Comparison of ENCODE assay signal across 9 cellular contexts in genomic region chr11:85663781-85664560, GRCh38. TPM values are rescaled to one million over a fixed set of nuclear protein-coding genes. Genes with fewer than 3 reads are reported as not detected.
DNase-seq lines count a peak whose midpoint lies in the region; ATAC-seq, FAIRE-seq and TF ChIP-seq lines count a peak whose summit lies in the region.
"Had no signal": no experiment of that assay in that cellular context is flagged by ENCODE, and none has a peak within 500 bp of the region (broad histone marks: within the 10 kb centered on the region; RNA-seq: fewer than 3 reads in every experiment).

No MANE protein-coding gene starts in this region.

- H2BK120ac ChIP-seq in H1 (replicated peaks; ENCODE audit: low read depth, low read length): no peak overlapping the region

- H3K14ac ChIP-seq in H1 (ENCODE audit: insufficient read length): no peak overlapping the region

- peak overlapping the region; percentile 100 for H3K27ac Mint-ChIP-seq in CD4-positive, alpha-beta T cell
- peak overlapping the region; percentile 99 for H3K27ac Mint-ChIP-seq in mesothelial cell of epicardium

- H2BK20ac ChIP-seq in H1 (ENCODE audit: low read length): no peak overlapping the region

- peaks cover 0 to 36% (median 9%) of the 10 kb centered on the region in 4 experiments; a peak in 4 of 8 replicates for H3K36me3 ChIP-seq in H1 (ENCODE audit: control insufficient read depth in 2 of 4, insufficient read depth in 4 of 4, low read length in 3 of 4)

- peak overlapping the region; percentile 95 to 97 (median 96) for H3K9ac ChIP-seq in H1 (replicated peaks in 1 of 4; ENCODE audit: extremely low read depth in 1 of 4, low read depth in 3 of 4, low read length in 3 of 4)

- peak overlapping the region; percentile 74 to 97 for H3K4me2 ChIP-seq in H1 (ENCODE audit: insufficient read depth in 1 of 2, low read depth in 2 of 2, low read length in 2 of 2)

- H3K27me3 Mint-ChIP-seq in CD4-positive, alpha-beta T cell: no peaks in the 10 kb centered on the region
- H3K27me3 Mint-ChIP-seq in mesothelial cell of epicardium (ENCODE audit: low read depth): no peaks in the 10 kb centered on the region

- no peak overlapping the region for H4K91ac ChIP-seq in H1 (replicated peaks; ENCODE audit: insufficient read length, low read length)

- H3K4ac ChIP-seq in H1 (replicated peaks; ENCODE audit: insufficient read length, low read depth, low read length): no peak overlapping the region

- H3K27me3 ChIP-seq in CD4-positive, alpha-beta T cell (ENCODE audit: control insufficient read depth, insufficient read depth, low read length): no peaks in the 10 kb centered on the region
- H3K27me3 ChIP-seq in H1 (replicated peaks in 1 of 4; ENCODE audit: control insufficient read depth in 3 of 4, extremely low read depth in 1 of 4, insufficient read depth in 3 of 4, low read length in 3 of 4): no peaks in the 10 kb centered on the region

- no peak overlapping the region for H2AFZ ChIP-seq in H1 (ENCODE audit: low read length)

- no peak overlapping the region for H2AK5ac ChIP-seq in H1 (ENCODE audit: low read depth, low read length)

- TF ChIP-seq CTCF in CD4-positive, alpha-beta T cell (IDR thresholded peaks at IDR 0.05): peak; percentile 71
- TF ChIP-seq CTCF in H1 (IDR thresholded peaks at IDR 0.05; ENCODE audit: control extremely low read depth in 1 of 3, insufficient read depth in 1 of 3, low read depth in 1 of 3, low read length in 3 of 3) (peak; percentile 42 to 53 (median 48)), mesothelial cell of epicardium (IDR thresholded peaks at IDR 0.05; ENCODE audit: unreplicated experiment) (no peak)

- peak; percentile 85 for ATAC-seq in CD4-positive, alpha-beta T cell (ENCODE audit: poor library complexity)
- ATAC-seq in HG03432 (IDR thresholded peaks at IDR 0.05; ENCODE audit: unreplicated experiment): peak; percentile 73

- peaks cover 0 to 3% (median 0%) of the 10 kb centered on the region in 4 experiments; a peak in 3 of 7 replicates for H3K4me1 ChIP-seq in H1 (replicated peaks in 1 of 4; ENCODE audit: control insufficient read depth in 3 of 4, insufficient read depth in 4 of 4, low read length in 3 of 4)

- H2BK5ac ChIP-seq in H1 (ENCODE audit: low read depth, low read length): peak overlapping the region; percentile 78

- H3K23ac ChIP-seq in H1 (ENCODE audit: insufficient read length): no peak overlapping the region

- peak overlapping the region; percentile 100 for H3K4me3 Mint-ChIP-seq in CD4-positive, alpha-beta T cell
- peak overlapping the region; percentile 100 for H3K4me3 Mint-ChIP-seq in mesothelial cell of epicardium

- CTCF ChIA-PET in CD4-positive, alpha-beta T cell (lab: Charles Lee): interaction anchor here (1.1 to 2.9 kb wide), 5 partner anchors 14 to 191 kb away, joined by 3 to 13 read pairs (median 4); partner anchors contain the start of genes CCDC83, DLG2 and TMEM126A
- CTCF ChIA-PET in H1 (lab: Charles Lee; ENCODE audit: partially characterized antibody): interaction anchor here (0.6 to 3.2 kb wide), 7 partner anchors 10 to 191 kb away, joined by 3 to 6 read pairs (median 4); partner anchors contain the start of gene CCDC83

- H4K5ac ChIP-seq in H1 (ENCODE audit: insufficient read length, low read depth, low read length): peak overlapping the region; percentile 71

- no peaks in the 10 kb centered on the region for H3K9me3 ChIP-seq in CD4-positive, alpha-beta T cell (ENCODE audit: control insufficient read depth, low read length)
- H3K9me3 ChIP-seq in H1 (ENCODE audit: insufficient read depth in 2 of 2, low read depth in 1 of 2, low read length in 1 of 2): no peaks in the 10 kb centered on the region

- no peak for TF ChIP-seq EP300 in H1 (IDR thresholded peaks at IDR 0.05; ENCODE audit: borderline replicate concordance in 1 of 2, low read depth in 2 of 2, low read length in 2 of 2)

- H2BK12ac ChIP-seq in H1 (ENCODE audit: low read depth, low read length): no peak overlapping the region

- H3K79me1 ChIP-seq in H1 (ENCODE audit: low read depth, low read length): no peaks in the 10 kb centered on the region

- peak overlapping the region; percentile 99 for H4K8ac ChIP-seq in H1 (ENCODE audit: extremely low read depth, insufficient read depth, low read length)

- intact Hi-C loops in CD4-positive, alpha-beta T cell (cut with DNase I, micrococcal nuclease): loop anchor here (1.0 to 10.0 kb wide), 10 partner anchors 15 to 641 kb away; partner anchors contain the start of genes EED (in 2 of the 2), PICALM (in 2 of the 2), HIKESHI (in 1 of the 2) and TMEM126A (in 1 of the 2)

- H3K4me1 Mint-ChIP-seq in CD4-positive, alpha-beta T cell (ENCODE audit: low read depth): peaks cover 66% of the 10 kb centered on the region
- H3K4me1 Mint-ChIP-seq in mesothelial cell of epicardium: peaks cover 42% of the 10 kb centered on the region

- H3K36me3 Mint-ChIP-seq in CD4-positive, alpha-beta T cell (ENCODE audit: low read depth): peaks cover 56% of the 10 kb centered on the region
- peaks cover 18% of the 10 kb centered on the region for H3K36me3 Mint-ChIP-seq in mesothelial cell of epicardium

- peaks cover 15 to 20% of the 10 kb centered on the region in 2 experiments for H4K20me1 ChIP-seq in H1 (replicated peaks in 1 of 2; ENCODE audit: control insufficient read depth in 1 of 2, insufficient read depth in 2 of 2, low read length in 2 of 2)

- H3K27ac ChIP-seq in CD4-positive, alpha-beta T cell (ENCODE audit: low read depth, low read length): peak overlapping the region; percentile 99
- H3K27ac ChIP-seq in H1 (ENCODE audit: low read depth, low read length): peak overlapping the region; percentile 90

- TF ChIP-seq RAD21 in H1 (IDR thresholded peaks at IDR 0.05 in 1 of 2, conservative IDR thresholded peaks at IDR 0.05 in 1 of 2; ENCODE audit: low read depth in 2 of 2, low read length in 2 of 2): peak; percentile 33 to 41; a peak in 3 of 4 replicates

- no peaks in the 10 kb centered on the region for H3K9me3 Mint-ChIP-seq in CD4-positive, alpha-beta T cell
- no peaks in the 10 kb centered on the region for H3K9me3 Mint-ChIP-seq in mesothelial cell of epicardium

- peaks cover 21 to 59% of the 10 kb centered on the region in 2 experiments for H3K79me2 ChIP-seq in H1 (ENCODE audit: control insufficient read depth in 1 of 2, insufficient read depth in 2 of 2, low read length in 2 of 2)

- peak overlapping the region; percentile 87 for H3K56ac ChIP-seq in H1 (replicated peaks; ENCODE audit: insufficient read length, low read depth, low read length)

- H2BK15ac ChIP-seq in H1 (ENCODE audit: low read length): no peak overlapping the region

- WGBS in H1 (ENCODE audit: extremely low coverage in 1 of 2, insufficient coverage in 1 of 2, insufficient read length in 1 of 2, insufficient replicate concordance in 2 of 2, low coverage in 1 of 2, low lambda C conversion rate in 2 of 2, missing lambda C conversion rate in 1 of 2), 2 experiments: 1% methylated on average over 70 of the region's 70 CpGs; no CpG with 5 or more reads in 1 of the 2 experiments

- peak overlapping the region; percentile 81 to 98 (median 92) for H3K4me3 ChIP-seq in H1 (ENCODE audit: extremely low read depth in 1 of 4, insufficient read depth in 2 of 4, low read depth in 3 of 4, low read length in 4 of 4)

- H3K23me2 ChIP-seq in H1 (ENCODE audit: low read depth, low read length): peaks cover 3% of the 10 kb centered on the region; the same call in 1 of the 2 replicates

- FAIRE-seq in GM19239 (lab: Jason Lieb, UNC) (peak; percentile 71), H1 (lab: Jason Lieb, UNC) (no peak)

- peak overlapping the region; percentile 49 for H3K18ac ChIP-seq in H1 (ENCODE audit: extremely low read depth, low read length)

- DNase-seq in CD4-positive, alpha-beta T cell: peak; percentile 85 to 90 (median 88)
- DNase-seq in GM19239 (ENCODE audit: insufficient read length, low spot score) (peak; percentile 45), NCI-H82 (lab: John Stamatoyannopoulos, UW) (peak; percentile 76), H1 (ENCODE audit: low read depth in 1 of 2, low spot score in 2 of 2) (peak in 1 of 2 experiments; percentile 78), mesothelial cell of epicardium (ENCODE audit: low spot score in 2 of 2, unreplicated experiment in 2 of 2) (peak; percentile 46 to 76)
- DNase-seq in activated CD8-positive, alpha-beta memory T cell treated with anti-CD3 and anti-CD28 coated beads for 4 hours (ENCODE audit: low read depth in 2 of 2): peak; percentile 74 to 83
- DNase-seq in stimulated activated CD8-positive, alpha-beta memory T cell treated with anti-CD3 and anti-CD28 coated beads, Interleukin-2, amount 100 ng/mL, for 1 hour (ENCODE audit: low read depth in 2 of 2): peak; percentile 78 to 79

- POLR2A ChIA-PET in CD4-positive, alpha-beta T cell (lab: Charles Lee): interaction anchor here (0.6 to 9.3 kb wide), 16 partner anchors 11 to 581 kb away, joined by 3 to 136 read pairs (median 6); partner anchors contain the start of genes DLG2, EED, SYTL2 and TMEM126A
- POLR2A ChIA-PET in H1 (lab: Charles Lee; ENCODE audit: partially characterized antibody): interaction anchor here (0.9 to 9.9 kb wide), 13 partner anchors 7 to 631 kb away, joined by 3 to 105 read pairs (median 5); partner anchors contain the start of genes CCDC83, DLG2, TMEM126A and TMEM126B

- TF ChIP-seq POLR2A in H1 (IDR thresholded peaks at IDR 0.05; ENCODE audit: control extremely low read depth in 1 of 2, low read depth in 2 of 2, low read length in 2 of 2): no peak; a peak in 1 of 3 replicates

RNA-seq across cellular contexts. Expression of gene CREBZF, which starts 1.0 kb away (rescaled TPM):
- total RNA-seq in CD4-positive, alpha-beta T cell: 10 to 100 TPM; 54.8 to 55.9 TPM
- 44.2 and 44.9 TPM in 2 replicates for total RNA-seq in H1 (2021; fragmentation: NEBNext Ultra II Directional; extraction: Animal tissue kit (Norgen Biotek cat#: 25700))
- 15.4 and 26.5 TPM in 2 replicates for polyA plus RNA-seq in H1 (2011; rRNA removed)
- 39.2 TPM for polyA plus RNA-seq in H1 (2011; cell fraction: cytosol; rRNA removed)
- 66.3 TPM for polyA plus RNA-seq in H1 (2011; cell fraction: nucleus; rRNA removed)
- 30.5 to 34.8 TPM (median 32.2 TPM) in 4 replicates for polyA plus RNA-seq in H1 (2012, experiment 1 of 2)
- polyA plus RNA-seq in H1 (2012, experiment 2 of 2): 8.5 TPM
- 36.2 TPM for polyA plus RNA-seq in H1 (2013, experiment 1 of 2)
- polyA plus RNA-seq in H1 (2013, experiment 2 of 2): 30.6 TPM
- polyA minus RNA-seq in H1 (2011; rRNA and poly(A)+ RNA removed): 27.5 and 30.2 TPM in 2 replicates
- 27.7 TPM for polyA minus RNA-seq in H1 (2011; cell fraction: cytosol; rRNA and poly(A)+ RNA removed)
- 64.7 TPM for polyA minus RNA-seq in H1 (2011; cell fraction: nucleus; rRNA and poly(A)+ RNA removed)
- total RNA-seq in mesothelial cell of epicardium: 77.2 to 77.8 TPM (median 77.2 TPM) in 3 replicates

RNA-seq across cellular contexts. Expression of gene TMEM126A, which starts 16.2 kb away (rescaled TPM):
- total RNA-seq in CD4-positive, alpha-beta T cell: 10 to 100 TPM; 17.0 to 19.5 TPM
- total RNA-seq in H1 (2021; fragmentation: NEBNext Ultra II Directional; extraction: Animal tissue kit (Norgen Biotek cat#: 25700)): 33.7 and 36.2 TPM in 2 replicates
- polyA plus RNA-seq in H1 (2011; rRNA removed): 24.8 and 58.7 TPM in 2 replicates
- polyA plus RNA-seq in H1 (2011; cell fraction: cytosol; rRNA removed): 37.2 TPM
- polyA plus RNA-seq in H1 (2011; cell fraction: nucleus; rRNA removed): 7.4 TPM
- polyA plus RNA-seq in H1 (2012, experiment 1 of 2): 33.1 to 60.1 TPM (median 40.5 TPM) in 4 replicates
- polyA plus RNA-seq in H1 (2012, experiment 2 of 2): 29.6 TPM
- 62.5 TPM for polyA plus RNA-seq in H1 (2013, experiment 1 of 2)
- 65.6 TPM for polyA plus RNA-seq in H1 (2013, experiment 2 of 2)
- polyA minus RNA-seq in H1 (2011; rRNA and poly(A)+ RNA removed): 18.7 and 20.1 TPM in 2 replicates
- polyA minus RNA-seq in H1 (2011; cell fraction: cytosol; rRNA and poly(A)+ RNA removed): 7.6 TPM
- 14.6 TPM for polyA minus RNA-seq in H1 (2011; cell fraction: nucleus; rRNA and poly(A)+ RNA removed)
- 21.0 to 21.4 TPM (median 21.2 TPM) in 3 replicates for total RNA-seq in mesothelial cell of epicardium

RNA-seq across cellular contexts. Expression of gene CCDC89, which starts 22.0 kb away (rescaled TPM):
- total RNA-seq in CD4-positive, alpha-beta T cell: not detected
- total RNA-seq in H1 (2021; fragmentation: NEBNext Ultra II Directional; extraction: Animal tissue kit (Norgen Biotek cat#: 25700)): not detected in 2 replicates
- not detected in 2 replicates for polyA plus RNA-seq in H1 (2011; rRNA removed)
- polyA plus RNA-seq in H1 (2011; cell fraction: cytosol; rRNA removed): not detected
- not detected for polyA plus RNA-seq in H1 (2011; cell fraction: nucleus; rRNA removed)
- polyA plus RNA-seq in H1 (2012, experiment 1 of 2): not detected in 4 replicates
- not detected for polyA plus RNA-seq in H1 (2012, experiment 2 of 2)
- polyA plus RNA-seq in H1 (2013, experiment 1 of 2): not detected
- polyA plus RNA-seq in H1 (2013, experiment 2 of 2): 0.06 TPM
- polyA minus RNA-seq in H1 (2011; rRNA and poly(A)+ RNA removed): not detected in 2 replicates
- polyA minus RNA-seq in H1 (2011; cell fraction: cytosol; rRNA and poly(A)+ RNA removed): not detected
- polyA minus RNA-seq in H1 (2011; cell fraction: nucleus; rRNA and poly(A)+ RNA removed): not detected
- total RNA-seq in mesothelial cell of epicardium: 1.3 to 2.7 TPM (median 1.5 TPM) in 3 replicates
- total RNA-seq: pulmonary artery endothelial cell had no signal

RNA-seq across cellular contexts. Expression of gene TMEM126B, which starts 35.6 kb away (rescaled TPM):
- 10 to 100 TPM; 16.3 to 16.8 TPM for total RNA-seq in CD4-positive, alpha-beta T cell
- total RNA-seq in H1 (2021; fragmentation: NEBNext Ultra II Directional; extraction: Animal tissue kit (Norgen Biotek cat#: 25700)): 82.8 and 85.6 TPM in 2 replicates
- polyA plus RNA-seq in H1 (2011; rRNA removed): 58.5 and 101 TPM in 2 replicates
- 66.5 TPM for polyA plus RNA-seq in H1 (2011; cell fraction: cytosol; rRNA removed)
- 20.3 TPM for polyA plus RNA-seq in H1 (2011; cell fraction: nucleus; rRNA removed)
- polyA plus RNA-seq in H1 (2012, experiment 1 of 2): 55.7 to 104 TPM (median 64.7 TPM) in 4 replicates
- 44.4 TPM for polyA plus RNA-seq in H1 (2012, experiment 2 of 2)
- 76.0 TPM for polyA plus RNA-seq in H1 (2013, experiment 1 of 2)
- polyA plus RNA-seq in H1 (2013, experiment 2 of 2): 70.2 TPM
- 26.3 and 30.6 TPM in 2 replicates for polyA minus RNA-seq in H1 (2011; rRNA and poly(A)+ RNA removed)
- 14.1 TPM for polyA minus RNA-seq in H1 (2011; cell fraction: cytosol; rRNA and poly(A)+ RNA removed)
- 37.1 TPM for polyA minus RNA-seq in H1 (2011; cell fraction: nucleus; rRNA and poly(A)+ RNA removed)
- 28.6 to 31.0 TPM (median 29.5 TPM) in 3 replicates for total RNA-seq in mesothelial cell of epicardium

RNA-seq across cellular contexts. Expression of gene DLG2, which starts 36.8 kb away (rescaled TPM):
- total RNA-seq in CD4-positive, alpha-beta T cell: 1 to 10 TPM; 2.0 to 2.1 TPM
- 14.3 and 17.0 TPM in 2 replicates for total RNA-seq in H1 (2021; fragmentation: NEBNext Ultra II Directional; extraction: Animal tissue kit (Norgen Biotek cat#: 25700))
- polyA plus RNA-seq in H1 (2011; rRNA removed): 1.7 and 2.2 TPM in 2 replicates
- polyA plus RNA-seq in H1 (2011; cell fraction: cytosol; rRNA removed): 2.6 TPM
- polyA plus RNA-seq in H1 (2011; cell fraction: nucleus; rRNA removed): 4.4 TPM
- 3.1 to 7.0 TPM (median 4.1 TPM) in 4 replicates for polyA plus RNA-seq in H1 (2012, experiment 1 of 2)
- polyA plus RNA-seq in H1 (2012, experiment 2 of 2): 1.2 TPM
- 5.3 TPM for polyA plus RNA-seq in H1 (2013, experiment 1 of 2)
- 4.6 TPM for polyA plus RNA-seq in H1 (2013, experiment 2 of 2)
- 20.6 and 22.5 TPM in 2 replicates for polyA minus RNA-seq in H1 (2011; rRNA and poly(A)+ RNA removed)
- 5.7 TPM for polyA minus RNA-seq in H1 (2011; cell fraction: cytosol; rRNA and poly(A)+ RNA removed)
- 70.0 TPM for polyA minus RNA-seq in H1 (2011; cell fraction: nucleus; rRNA and poly(A)+ RNA removed)
- 6.7 to 7.5 TPM (median 7.4 TPM) in 3 replicates for total RNA-seq in mesothelial cell of epicardium
